11 cellular contexts compared by ENCODE assay signal in the genomic region with DNA sequence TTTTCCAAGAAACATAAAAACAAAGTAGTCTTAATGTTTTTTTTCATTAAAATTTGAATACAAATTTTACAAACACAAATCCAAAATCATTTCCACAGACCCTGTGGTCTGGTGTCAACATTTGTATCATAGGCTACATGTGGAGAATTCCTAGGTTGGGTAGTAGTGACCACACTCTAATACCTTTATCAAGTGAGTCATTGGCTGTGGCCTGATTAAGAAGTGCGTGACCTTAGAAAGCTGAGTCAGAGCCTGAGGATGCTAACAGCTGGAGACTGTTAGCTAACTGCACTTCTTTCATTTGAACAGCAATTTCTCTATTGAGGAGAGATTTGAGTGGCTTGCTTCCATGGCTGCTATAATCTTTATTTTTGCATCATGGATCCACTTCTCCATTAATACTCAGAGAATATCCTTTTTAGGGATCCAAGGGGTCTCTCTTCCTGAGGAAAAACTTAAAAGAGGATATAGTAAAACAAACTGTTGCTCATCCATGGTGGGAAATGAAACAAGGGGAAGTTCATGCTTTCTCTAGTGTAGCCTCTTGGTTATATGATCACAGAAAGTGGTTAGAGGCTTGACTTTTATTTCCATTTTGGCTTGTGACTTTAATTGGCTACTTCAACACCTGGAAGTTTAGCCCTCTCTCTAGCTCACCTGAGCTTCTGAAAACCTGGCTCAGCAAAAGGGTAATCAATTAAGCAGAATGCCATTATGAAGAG.
DNase-seq lines count a peak whose midpoint lies in the region; ATAC-seq, FAIRE-seq and TF ChIP-seq lines count a peak whose summit lies in the region.
"Had no signal": no experiment of that assay in that cellular context is flagged by ENCODE, and none has a peak within 500 bp of the region (broad histone marks: within the 10 kb centered on the region; RNA-seq: fewer than 3 reads in every experiment).

No MANE protein-coding gene starts in this region.

- H3K4me1 ChIP-seq in heart left ventricle (no peaks in the 10 kb centered on the region), right atrium auricular region (no peaks in the 10 kb centered on the region), SJSA1 (replicated peaks) (peaks cover 5% of the 10 kb centered on the region; the same call in 1 of the 2 replicates)
- H3K4me1 ChIP-seq: BLaER1 had no signal

- ATAC-seq in heart left ventricle (peak in 3 of 4 donors; percentile 36 to 91 (median 72)), GM21528 (IDR thresholded peaks at IDR 0.05; ENCODE audit: low FRiP score, unreplicated experiment) (no peak)

- no peaks in the 10 kb centered on the region for H3K27me3 Mint-ChIP-seq in nephron progenitor cell (ENCODE audit: low read depth, poor library complexity)

- no peak for TF ChIP-seq POLR2A in heart left ventricle (IDR thresholded peaks at IDR 0.05)

- H3K36me3 ChIP-seq in heart left ventricle (no peaks in the 10 kb centered on the region), right atrium auricular region (no peaks in the 10 kb centered on the region), SJSA1 (no peaks in the 10 kb centered on the region)
- H3K36me3 ChIP-seq: BLaER1 had no signal

- H3K27ac ChIP-seq in heart left ventricle (no peak overlapping the region), right atrium auricular region (no peak overlapping the region), SJSA1 (peak overlapping the region; percentile 38)
- H3K27ac ChIP-seq: BLaER1 had no signal

- H3K4me3 ChIP-seq in heart left ventricle = no peak overlapping the region
- no peak overlapping the region for H3K4me3 ChIP-seq in right atrium auricular region
- H3K4me3 ChIP-seq in SJSA1 = no peak overlapping the region
- H3K4me3 ChIP-seq: BLaER1 had no signal

- WGBS in heart left ventricle, 4 donors = 35 to 52% (median 42%) methylated on average over 1 of the region's 1 CpG

- H3K9me3 ChIP-seq in heart left ventricle (no peaks in the 10 kb centered on the region), right atrium auricular region (no peaks in the 10 kb centered on the region), SJSA1 (replicated peaks) (no peaks in the 10 kb centered on the region)
- H3K9me3 ChIP-seq: BLaER1 had no signal

- H3K9me3 Mint-ChIP-seq in nephron progenitor cell = no peaks in the 10 kb centered on the region

- FAIRE-seq in urothelium cell line (lab: Jason Lieb, UNC) = no peak

- TF ChIP-seq CTCF in heart left ventricle (IDR thresholded peaks at IDR 0.05) = no peak
- TF ChIP-seq CTCF in right atrium auricular region (IDR thresholded peaks at IDR 0.05) = no peak
- no peak for TF ChIP-seq CTCF in nephron progenitor cell (IDR thresholded peaks at IDR 0.05)

- intact Hi-C loops in heart left ventricle (cut with DNase I) = no loop called here

- H3K27me3 ChIP-seq in heart left ventricle (no peaks in the 10 kb centered on the region), right atrium auricular region (no peaks in the 10 kb centered on the region), SJSA1 (replicated peaks) (no peaks in the 10 kb centered on the region)
- H3K27me3 ChIP-seq: BLaER1 had no signal

- H3K36me3 Mint-ChIP-seq in nephron progenitor cell (ENCODE audit: low read depth) = no peaks in the 10 kb centered on the region

- no peak overlapping the region for H3K4me3 Mint-ChIP-seq in nephron progenitor cell

- no peaks in the 10 kb centered on the region for H3K4me1 Mint-ChIP-seq in nephron progenitor cell

- DNase-seq in heart left ventricle (peak in 1 of 5 donors; percentile 23), right atrium auricular region (ENCODE audit: low spot score) (no peak), SJSA1 (ENCODE audit: low read depth in 1 of 2, low spot score in 2 of 2) (peak in 1 of 2 experiments; percentile 8), fibroblast of peridontal ligament (ENCODE audit: extremely low read depth) (peak; percentile 99), urothelium cell line (ENCODE audit: low spot score) (peak; percentile 70), nephron progenitor cell (no peak), cerebellum (ENCODE audit: low spot score) (no peak)
- DNase-seq: NCI-H2081 treated with DMSO at 0.1 percent for 48 hours; stimulated activated CD4-positive, alpha-beta T cell treated with anti-CD3 and anti-CD28 coated beads, Interleukin-4, amount 100 ng/mL, for 24 hours had no signal

- H3K27ac Mint-ChIP-seq in nephron progenitor cell = no peak overlapping the region

Comparison
In these comparisons a context has a peak if more than half of its experiments do, and no peak if none do; other contexts are left out.
1. DNase-seq: peak in fibroblast of peridontal ligament (single experiment) and urothelium cell line (single experiment); none in right atrium auricular region (single experiment), nephron progenitor cell (single experiment) and cerebellum (single experiment).